Comparison of ENCODE assay signal across 16 cellular contexts in genomic region chr12:24695657-24696329, GRCh38.
DNase-seq lines count a peak whose midpoint lies in the region; ATAC-seq and TF ChIP-seq lines count a peak whose summit lies in the region.
"Had no signal": no experiment of that assay in that cellular context is flagged by ENCODE, and none has a peak within 500 bp of the region (broad histone marks: within the 10 kb centered on the region; RNA-seq: fewer than 3 reads in every experiment).

No MANE protein-coding gene starts in this region.

- H3K9ac ChIP-seq in Loucy (ENCODE audit: low read depth, low read length, poor library complexity, severe bottlenecking) (no peak overlapping the region), smooth muscle cell (ENCODE audit: low read depth) (no peak overlapping the region)
- H3K9ac ChIP-seq: BLaER1 treated with 17β-estradiol and CSF1 and Interleukin-3, amounts not matched to agents 10 nM and 100 nM had no signal

- DNase-seq in WTC11 (ENCODE audit: low spot score) (no peak), fibroblast of the aortic adventitia (ENCODE audit: low read depth) (peak; percentile 33), smooth muscle cell (lab: John Stamatoyannopoulos, UW; ENCODE audit: unreplicated experiment) (no peak), NCI-H1092 (lab: John Stamatoyannopoulos, UW) (no peak), nucleus accumbens (lab: John Stamatoyannopoulos, UW) (no peak)
- DNase-seq in activated T-cell treated with anti-CD3 and anti-CD28 coated beads, Interleukin-2, amount 50 U/mL, for 48 hours = no peak
- DNase-seq: DMS 273 treated with DMSO at 0.1 percent for 48 hours, EL, KG1, NCI-H187 treated with DMSO at 0.1 percent for 48 hours, NCI-H510A, SHP77 treated with DMSO at 0.1 percent for 48 hours had no signal

- CTCF ChIA-PET in WTC11 (lab: Charles Lee) = no interaction called here

- H3K36me3 Mint-ChIP-seq in WTC11 = peaks cover 6% of the 10 kb centered on the region

- H3K27me3 Mint-ChIP-seq in WTC11 (ENCODE audit: low read depth) = no peaks in the 10 kb centered on the region

- H3K4me3 ChIP-seq in Loucy (ENCODE audit: low read length, poor library complexity, severe bottlenecking) = no peak overlapping the region
- H3K4me3 ChIP-seq in fibroblast of the aortic adventitia (ENCODE audit: low read depth, low read length) = no peak overlapping the region
- no peak overlapping the region for H3K4me3 ChIP-seq in smooth muscle cell
- H3K4me3 ChIP-seq: BLaER1 treated with 17β-estradiol and CSF1 and Interleukin-3, amounts not matched to agents 10 nM and 100 nM; HAP-1 had no signal

- H3K79me2 ChIP-seq in Loucy (ENCODE audit: insufficient read depth, low read length) (no peaks in the 10 kb centered on the region), smooth muscle cell (ENCODE audit: low read depth) (no peaks in the 10 kb centered on the region)

- no peaks in the 10 kb centered on the region for H3F3A ChIP-seq in Loucy (ENCODE audit: low read depth)
- H3F3A ChIP-seq in smooth muscle cell (ENCODE audit: low read depth) = no peaks in the 10 kb centered on the region

- H3K27me3 ChIP-seq in Loucy (ENCODE audit: insufficient read depth, low read length, poor library complexity, severe bottlenecking) (no peaks in the 10 kb centered on the region), smooth muscle cell (ENCODE audit: low read depth) (no peaks in the 10 kb centered on the region)
- H3K27me3 ChIP-seq: BLaER1 treated with 17β-estradiol and CSF1 and Interleukin-3, amounts not matched to agents 10 nM and 100 nM had no signal

- no peak overlapping the region for H3K27ac Mint-ChIP-seq in WTC11

- peaks cover 30% of the 10 kb centered on the region for H3K4me1 Mint-ChIP-seq in WTC11

- H4K20me1 ChIP-seq in Loucy (ENCODE audit: insufficient read depth, low read length, poor library complexity, severe bottlenecking) (no peaks in the 10 kb centered on the region), smooth muscle cell (ENCODE audit: low read depth) (no peaks in the 10 kb centered on the region)
- H4K20me1 ChIP-seq: BLaER1 treated with 17β-estradiol and CSF1 and Interleukin-3, amounts not matched to agents 10 nM and 100 nM had no signal

- POLR2A ChIA-PET in WTC11 (lab: Charles Lee) = no interaction called here

- H3K27ac ChIP-seq in smooth muscle cell (ENCODE audit: low read depth) = peak overlapping the region; percentile 49
- H3K27ac ChIP-seq: BLaER1 treated with 17β-estradiol and CSF1 and Interleukin-3, amounts not matched to agents 10 nM and 100 nM had no signal

- TF ChIP-seq CTCF in Loucy (conservative IDR thresholded peaks at IDR 0.05; ENCODE audit: low read length) (no peak), WTC11 (IDR thresholded peaks at IDR 0.05) (no peak), fibroblast of the aortic adventitia (IDR thresholded peaks at IDR 0.05; ENCODE audit: insufficient read depth, low read length) (no peak), smooth muscle cell (IDR thresholded peaks at IDR 0.05; ENCODE audit: borderline replicate concordance, insufficient read depth, poor library complexity, severe bottlenecking) (no peak)

- H3K9me3 Mint-ChIP-seq in WTC11 = peaks cover 9% of the 10 kb centered on the region

- H3K9me3 ChIP-seq in Loucy (ENCODE audit: insufficient read depth, low read depth, low read length) (peaks cover 4% of the 10 kb centered on the region; the same call in 1 of the 2 replicates), smooth muscle cell (replicated peaks; ENCODE audit: low read depth) (no peaks in the 10 kb centered on the region)
- H3K9me3 ChIP-seq: HAP-1 had no signal

- peaks cover 23% of the 10 kb centered on the region for H3K4me1 ChIP-seq in Loucy (ENCODE audit: insufficient read depth, low read length, poor library complexity, severe bottlenecking)
- peaks cover 13% of the 10 kb centered on the region for H3K4me1 ChIP-seq in smooth muscle cell (ENCODE audit: low read depth)

- H2AFZ ChIP-seq in Loucy (ENCODE audit: low read length) (peak overlapping the region; percentile 34), smooth muscle cell (ENCODE audit: low read depth) (peak overlapping the region; percentile 76)

- ATAC-seq in WTC11 (peak; percentile 26; the same call in 1 of the 2 replicates), HG03457 (IDR thresholded peaks at IDR 0.05; ENCODE audit: unreplicated experiment) (no peak)

- no peak overlapping the region for H3K4me3 Mint-ChIP-seq in WTC11

- no peaks in the 10 kb centered on the region for H3K9me2 ChIP-seq in Loucy (replicated peaks; ENCODE audit: low read depth, low read length)

- no peaks in the 10 kb centered on the region for H3K36me3 ChIP-seq in Loucy (ENCODE audit: insufficient read depth, low read length)
- no peaks in the 10 kb centered on the region for H3K36me3 ChIP-seq in smooth muscle cell (ENCODE audit: low read depth)
- H3K36me3 ChIP-seq: BLaER1 treated with 17β-estradiol and CSF1 and Interleukin-3, amounts not matched to agents 10 nM and 100 nM; HAP-1 had no signal

- H3K4me2 ChIP-seq in Loucy (ENCODE audit: low read depth, low read length, poor library complexity, severe bottlenecking) = no peak overlapping the region
- H3K4me2 ChIP-seq in smooth muscle cell = peak overlapping the region; percentile 42

- 25% methylated on average over 3 of the region's 3 CpGs for WGBS in smooth muscle cell (ENCODE audit: low lambda C conversion rate)

TF ChIP-seq in WTC11, 78 proteins besides CTCF, POLR2A, EP300 and RAD21:
- TF ChIP-seq ELF4 (CRISPR knock-in tag; IDR thresholded peaks at IDR 0.05; ENCODE audit: low read depth) = no peak
- no peak for TF ChIP-seq ZNF532 (CRISPR knock-in tag; IDR thresholded peaks at IDR 0.05; ENCODE audit: borderline replicate concordance)
- TF ChIP-seq GTF2I (CRISPR knock-in tag; conservative IDR thresholded peaks at IDR 0.05) = no peak
- no peak for TF ChIP-seq NFE2L1 (CRISPR knock-in tag; IDR thresholded peaks at IDR 0.05)
- TF ChIP-seq ZNF317 (CRISPR knock-in tag; IDR thresholded peaks at IDR 0.05; ENCODE audit: borderline replicate concordance, low read depth) = no peak
TF ChIP-seq in WTC11: peak in this region for 0.
